ENCODE assay signal across 17 cellular contexts in the genomic region with DNA sequence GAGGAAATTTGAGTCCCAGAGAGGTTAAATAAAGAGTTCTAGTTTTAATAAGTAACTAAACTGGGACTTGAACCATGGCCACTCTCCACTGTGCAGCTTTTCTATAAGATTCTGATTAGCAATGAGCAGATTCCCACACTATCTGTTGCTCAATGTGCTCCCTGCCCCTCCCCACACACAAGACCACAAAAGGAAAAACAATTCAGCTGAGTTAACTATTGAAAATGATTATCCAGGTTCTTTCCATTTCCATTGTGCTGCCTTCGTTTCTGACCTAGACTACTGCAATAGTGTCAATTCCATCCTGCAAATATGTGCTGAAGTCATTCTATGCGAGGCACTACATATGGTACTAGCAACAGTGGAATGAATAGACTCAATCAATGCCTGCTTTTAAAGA.
A peak's percentile ranks its signal among the peaks of the same experiment; 100 is the strongest.
DNase-seq lines count a peak whose midpoint lies in the region; ATAC-seq and TF ChIP-seq lines count a peak whose summit lies in the region.
"Had no signal": no experiment of that assay in that cellular context is flagged by ENCODE, and none has a peak within 500 bp of the region (broad histone marks: within the 10 kb centered on the region; RNA-seq: fewer than 3 reads in every experiment).

No MANE protein-coding gene starts in this region.

- no peak for TF ChIP-seq POLR2A in upper lobe of left lung (IDR thresholded peaks at IDR 0.05)
- TF ChIP-seq POLR2A in heart left ventricle (IDR thresholded peaks at IDR 0.05): no peak

- H3K36me3 ChIP-seq in WERI-Rb-1 (no peaks in the 10 kb centered on the region), hepatocyte (replicated peaks; ENCODE audit: insufficient read depth, low read depth) (peaks cover 7% of the 10 kb centered on the region), neural cell (ENCODE audit: insufficient read depth, low read length) (peaks cover 7% of the 10 kb centered on the region), upper lobe of left lung (no peaks in the 10 kb centered on the region), heart left ventricle (peaks cover 0 to 3% (median 0%) of the 10 kb centered on the region in 9 donors)
- H3K36me3 ChIP-seq: Peyer's patch had no signal

- H3K4me3 ChIP-seq in WERI-Rb-1 (ENCODE audit: low read depth, low read length) (no peak overlapping the region), hepatocyte (no peak overlapping the region), neural cell (ENCODE audit: low read length) (no peak overlapping the region), upper lobe of left lung (no peak overlapping the region), heart left ventricle (no peak overlapping the region)
- H3K4me3 ChIP-seq: K562, Peyer's patch had no signal

- intact Hi-C loops in heart left ventricle (cut with DNase I): loop anchor here in 1 of 10 donors (10.0 kb wide), 1 partner anchor 623 kb away; no protein-coding TSS in a partner anchor

- H3K27me3 ChIP-seq in WERI-Rb-1 (ENCODE audit: insufficient read depth, low read depth, severe bottlenecking) (no peaks in the 10 kb centered on the region), hepatocyte (no peaks in the 10 kb centered on the region), neural cell (ENCODE audit: insufficient read depth, low read depth, low read length) (no peaks in the 10 kb centered on the region), upper lobe of left lung (no peaks in the 10 kb centered on the region), heart left ventricle (no peaks in the 10 kb centered on the region)
- H3K27me3 ChIP-seq: Peyer's patch had no signal

- no peak for TF ChIP-seq EP300 in neural cell (conservative IDR thresholded peaks at IDR 0.05; ENCODE audit: poor library complexity, severe bottlenecking)
- no peak for TF ChIP-seq EP300 in upper lobe of left lung (IDR thresholded peaks at IDR 0.05)

- TF ChIP-seq CTCF in WERI-Rb-1 (IDR thresholded peaks at IDR 0.05; ENCODE audit: low read depth, low read length) (no peak), hepatocyte (IDR thresholded peaks at IDR 0.05; ENCODE audit: poor library complexity) (no peak), neural cell (IDR thresholded peaks at IDR 0.05; ENCODE audit: poor library complexity, severe bottlenecking) (no peak), upper lobe of left lung (IDR thresholded peaks at IDR 0.05) (no peak), heart left ventricle (IDR thresholded peaks at IDR 0.05) (no peak)

- H3K9me2 ChIP-seq in hepatocyte (replicated peaks; ENCODE audit: insufficient read depth) (no peaks in the 10 kb centered on the region), neural cell (ENCODE audit: insufficient read depth, low read length) (no peaks in the 10 kb centered on the region)

- H3F3A ChIP-seq in neural cell (ENCODE audit: insufficient read depth, low read length, poor library complexity, severe bottlenecking): no peaks in the 10 kb centered on the region

- in situ Hi-C loops in Caki2 (cut with HindIII; ENCODE audit: low pct_unique_long_range_greater_than_20kb, low sequenced_read_pairs): no loop called here

- ATAC-seq in upper lobe of left lung (ENCODE audit: low FRiP score in 2 of 2): no peak
- no peak for ATAC-seq in heart left ventricle
- ATAC-seq: K562 had no signal

- no peak for TF ChIP-seq RAD21 in neural cell (conservative IDR thresholded peaks at IDR 0.05)

- H2AFZ ChIP-seq in hepatocyte (no peak overlapping the region), neural cell (ENCODE audit: low read depth, low read length) (no peak overlapping the region)

- H3K4me2 ChIP-seq in hepatocyte (peak overlapping the region; percentile 6), neural cell (ENCODE audit: low read length) (no peak overlapping the region)

- H3K4me1 ChIP-seq in hepatocyte (ENCODE audit: insufficient read depth) (peaks cover 10% of the 10 kb centered on the region), upper lobe of left lung (peaks cover 0 to 1% (median 0%) of the 10 kb centered on the region in 4 donors), heart left ventricle (peaks cover 0 to 11% (median under 1%) of the 10 kb centered on the region in 12 donors)

- DNase-seq in Caki2 (ENCODE audit: low read depth) (peak; percentile 67), WERI-Rb-1 (no peak), hepatocyte (ENCODE audit: low spot score) (peak; percentile 10), upper lobe of left lung (no peak), NAMALWA (ENCODE audit: low spot score) (no peak), heart left ventricle (no peak)
- DNase-seq: CD4-positive, CD25-positive, alpha-beta regulatory T cell; GF-D8; HCEC 1CT; NCI-H1105; NCI-H187; NCI-H446 treated with DMSO at 0.1 percent for 48 hours; NCI-H774; Peyer's patch; SHP77 had no signal

- H4K20me1 ChIP-seq in hepatocyte (ENCODE audit: insufficient read depth, poor library complexity, severe bottlenecking) (no peaks in the 10 kb centered on the region), neural cell (ENCODE audit: insufficient read depth) (no peaks in the 10 kb centered on the region)

- 72% methylated on average over 2 of the region's 2 CpGs for WGBS in hepatocyte (ENCODE audit: low lambda C conversion rate, missing lambda C conversion rate)
- WGBS in upper lobe of left lung, 2 donors: 83 to 91% methylated on average over 2 of the region's 2 CpGs
- WGBS in heart left ventricle, 4 donors: 69 to 84% (median 76%) methylated on average over 2 of the region's 2 CpGs

- H3K27ac ChIP-seq in WERI-Rb-1 (peak overlapping the region; percentile 47), hepatocyte (peak overlapping the region; percentile 15), neural cell (ENCODE audit: low read length) (peak overlapping the region; percentile 18), upper lobe of left lung (no peak overlapping the region), heart left ventricle (no peak overlapping the region)
- H3K27ac ChIP-seq: Peyer's patch had no signal

- H3K9me3 ChIP-seq in WERI-Rb-1 (ENCODE audit: severe bottlenecking) (no peaks in the 10 kb centered on the region), hepatocyte (ENCODE audit: low read depth) (no peaks in the 10 kb centered on the region), neural cell (ENCODE audit: low read length) (no peaks in the 10 kb centered on the region), upper lobe of left lung (no peaks in the 10 kb centered on the region), heart left ventricle (no peaks in the 10 kb centered on the region)
- H3K9me3 ChIP-seq: Peyer's patch had no signal

- H3K9ac ChIP-seq in neural cell (ENCODE audit: low read length): no peak overlapping the region

- H3K79me2 ChIP-seq in hepatocyte (no peaks in the 10 kb centered on the region), neural cell (replicated peaks; ENCODE audit: insufficient read depth, low read length) (no peaks in the 10 kb centered on the region)

TF ChIP-seq in neural cell, 6 proteins besides CTCF, POLR2A, EP300 and RAD21:
- TF ChIP-seq TAF1 (IDR thresholded peaks at IDR 0.05; ENCODE audit: low read depth) (no peak), MXI1 (conservative IDR thresholded peaks at IDR 0.05; ENCODE audit: poor library complexity, severe bottlenecking) (no peak), POLR2AphosphoS5 (IDR thresholded peaks at IDR 0.05) (peak; percentile 17)

Comparison
In these comparisons a context has a peak if more than half of its experiments do, and no peak if none do; other contexts are left out.
1. DNase-seq: peak in Caki2 (single experiment) and hepatocyte (single experiment); none in WERI-Rb-1 (single experiment), upper lobe of left lung (0 of 2), NAMALWA (single experiment) and heart left ventricle (0 of 5).
2. H3K27ac ChIP-seq: peak in WERI-Rb-1 (single experiment), hepatocyte (single experiment) and neural cell (single experiment); none in upper lobe of left lung (0 of 4) and heart left ventricle (0 of 12).